Comparison of ENCODE assay signal across 1 cellular context in genomic region chrX:118943102-118943501, GRCh38.
TF ChIP-seq lines count a peak whose summit lies in the region.

No MANE protein-coding gene starts in this region.

TF ChIP-seq in K562, 482 proteins besides CTCF, POLR2A, EP300 and RAD21 (continued from another document and continues in another):
- TF ChIP-seq TFAP4 (CRISPR knock-in tag; IDR thresholded peaks at IDR 0.05; ENCODE audit: borderline replicate concordance): no peak
- TF ChIP-seq DACH1 (IDR thresholded peaks at IDR 0.05; ENCODE audit: partially characterized antibody): no peak
- TF ChIP-seq NFE2 (IDR thresholded peaks at IDR 0.05; ENCODE audit: low read depth): no peak
- no peak for TF ChIP-seq HMG20A (CRISPR knock-in tag; conservative IDR thresholded peaks at IDR 0.05)
- no peak for TF ChIP-seq SAFB2 (IDR thresholded peaks at IDR 0.05; ENCODE audit: borderline replicate concordance, low read depth, low read length, severe bottlenecking)
- no peak for TF ChIP-seq PYGO2 (tag; IDR thresholded peaks at IDR 0.05)
- TF ChIP-seq, protein P1, sequence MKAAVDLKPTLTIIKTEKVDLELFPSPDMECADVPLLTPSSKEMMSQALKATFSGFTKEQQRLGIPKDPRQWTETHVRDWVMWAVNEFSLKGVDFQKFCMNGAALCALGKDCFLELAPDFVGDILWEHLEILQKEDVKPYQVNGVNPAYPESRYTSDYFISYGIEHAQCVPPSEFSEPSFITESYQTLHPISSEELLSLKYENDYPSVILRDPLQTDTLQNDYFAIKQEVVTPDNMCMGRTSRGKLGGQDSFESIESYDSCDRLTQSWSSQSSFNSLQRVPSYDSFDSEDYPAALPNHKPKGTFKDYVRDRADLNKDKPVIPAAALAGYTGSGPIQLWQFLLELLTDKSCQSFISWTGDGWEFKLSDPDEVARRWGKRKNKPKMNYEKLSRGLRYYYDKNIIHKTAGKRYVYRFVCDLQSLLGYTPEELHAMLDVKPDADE (conservative IDR thresholded peaks at IDR 0.05; ENCODE audit: control insufficient read depth, low read depth, low read length): no peak
- peak; percentile 53; the same call in 1 of the 2 replicates for TF ChIP-seq SMARCA4 (IDR thresholded peaks at IDR 0.05)
- peak; percentile 83 for TF ChIP-seq TEAD4 (IDR thresholded peaks at IDR 0.05; ENCODE audit: low read length)
- no peak for TF ChIP-seq TEAD4 (CRISPR knock-in tag; IDR thresholded peaks at IDR 0.05; ENCODE audit: borderline replicate concordance)
- TF ChIP-seq MAFK (IDR thresholded peaks at IDR 0.05; ENCODE audit: low read length): no peak
- no peak for TF ChIP-seq ZNF41 (CRISPR knock-in tag; conservative IDR thresholded peaks at IDR 0.05)
- no peak for TF ChIP-seq EHMT2 (IDR thresholded peaks at IDR 0.05)
- TF ChIP-seq HDAC2 (IDR thresholded peaks at IDR 0.05): peak; percentile 26; the same call in 1 of the 2 replicates
- no peak for TF ChIP-seq EGR1 (conservative IDR thresholded peaks at IDR 0.05)
- no peak for TF ChIP-seq MCM5 (IDR thresholded peaks at IDR 0.05; ENCODE audit: low read depth)
- no peak for TF ChIP-seq ZC3H4 (CRISPR knock-in tag; IDR thresholded peaks at IDR 0.05; ENCODE audit: borderline replicate concordance)
- TF ChIP-seq CREB5 (CRISPR knock-in tag; IDR thresholded peaks at IDR 0.05): no peak
- TF ChIP-seq, protein P2, sequence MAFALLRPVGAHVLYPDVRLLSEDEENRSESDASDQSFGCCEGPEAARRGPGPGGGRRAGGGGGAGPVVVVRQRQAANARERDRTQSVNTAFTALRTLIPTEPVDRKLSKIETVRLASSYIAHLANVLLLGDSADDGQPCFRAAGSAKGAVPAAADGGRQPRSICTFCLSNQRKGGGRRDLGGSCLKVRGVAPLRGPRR (CRISPR knock-in tag; IDR thresholded peaks at IDR 0.05): no peak
- TF ChIP-seq GTF2E2 (tag; IDR thresholded peaks at IDR 0.05): no peak
- TF ChIP-seq ZNF764 (CRISPR knock-in tag; IDR thresholded peaks at IDR 0.05; ENCODE audit: low read depth): no peak
- no peak for TF ChIP-seq THAP12 (CRISPR knock-in tag; IDR thresholded peaks at IDR 0.05)
- no peak for TF ChIP-seq ZNF445 (CRISPR knock-in tag; IDR thresholded peaks at IDR 0.05; ENCODE audit: low read depth)
- no peak for TF ChIP-seq U2AF2 (optimal IDR thresholded peaks at IDR 0.05; ENCODE audit: low read depth, low read length)
- no peak for TF ChIP-seq HMG20B (CRISPR knock-in tag; IDR thresholded peaks at IDR 0.05)
- 0 out of 2 replicates have a peak, but pooled peaks have one; percentile 20 for TF ChIP-seq STAT5A (IDR thresholded peaks at IDR 0.05; ENCODE audit: borderline replicate concordance, low read length)
- TF ChIP-seq LARP7 (IDR thresholded peaks at IDR 0.05): no peak
- no peak for TF ChIP-seq THAP7 (CRISPR knock-in tag; IDR thresholded peaks at IDR 0.05)
- no peak for TF ChIP-seq MECOM (CRISPR knock-in tag; IDR thresholded peaks at IDR 0.05)
- TF ChIP-seq HDAC1 (IDR thresholded peaks at IDR 0.05): peak in 1 of 2 experiments; percentile 15; a peak in 1 of 4 replicates
- TF ChIP-seq ID3 (CRISPR knock-in tag; IDR thresholded peaks at IDR 0.05): no peak
- TF ChIP-seq ID3 (tag; IDR thresholded peaks at IDR 0.05): no peak
- no peak for TF ChIP-seq ZNF354B (CRISPR knock-in tag; IDR thresholded peaks at IDR 0.05)
- TF ChIP-seq SOX6 (IDR thresholded peaks at IDR 0.05): peak; percentile 28; the same call in 1 of the 2 replicates
- TF ChIP-seq ZNF431 (CRISPR knock-in tag; IDR thresholded peaks at IDR 0.05): no peak
- TF ChIP-seq TCF7L2 (IDR thresholded peaks at IDR 0.05; ENCODE audit: low read depth, low read length): no peak
- TF ChIP-seq MAFG (tag; conservative IDR thresholded peaks at IDR 0.05): no peak
- TF ChIP-seq, protein P3, sequence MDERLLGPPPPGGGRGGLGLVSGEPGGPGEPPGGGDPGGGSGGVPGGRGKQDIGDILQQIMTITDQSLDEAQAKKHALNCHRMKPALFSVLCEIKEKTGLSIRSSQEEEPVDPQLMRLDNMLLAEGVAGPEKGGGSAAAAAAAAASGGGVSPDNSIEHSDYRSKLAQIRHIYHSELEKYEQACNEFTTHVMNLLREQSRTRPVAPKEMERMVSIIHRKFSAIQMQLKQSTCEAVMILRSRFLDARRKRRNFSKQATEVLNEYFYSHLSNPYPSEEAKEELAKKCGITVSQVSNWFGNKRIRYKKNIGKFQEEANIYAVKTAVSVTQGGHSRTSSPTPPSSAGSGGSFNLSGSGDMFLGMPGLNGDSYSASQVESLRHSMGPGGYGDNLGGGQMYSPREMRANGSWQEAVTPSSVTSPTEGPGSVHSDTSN (CRISPR knock-in tag; IDR thresholded peaks at IDR 0.05; ENCODE audit: low read depth): no peak
- TF ChIP-seq, protein P3 (tag; conservative IDR thresholded peaks at IDR 0.05; ENCODE audit: low read depth): no peak
- TF ChIP-seq MYBL2 (IDR thresholded peaks at IDR 0.05; ENCODE audit: low read depth): no peak
- no peak for TF ChIP-seq MYBL2 (CRISPR knock-in tag; IDR thresholded peaks at IDR 0.05; ENCODE audit: borderline replicate concordance)
- TF ChIP-seq, protein P4, sequence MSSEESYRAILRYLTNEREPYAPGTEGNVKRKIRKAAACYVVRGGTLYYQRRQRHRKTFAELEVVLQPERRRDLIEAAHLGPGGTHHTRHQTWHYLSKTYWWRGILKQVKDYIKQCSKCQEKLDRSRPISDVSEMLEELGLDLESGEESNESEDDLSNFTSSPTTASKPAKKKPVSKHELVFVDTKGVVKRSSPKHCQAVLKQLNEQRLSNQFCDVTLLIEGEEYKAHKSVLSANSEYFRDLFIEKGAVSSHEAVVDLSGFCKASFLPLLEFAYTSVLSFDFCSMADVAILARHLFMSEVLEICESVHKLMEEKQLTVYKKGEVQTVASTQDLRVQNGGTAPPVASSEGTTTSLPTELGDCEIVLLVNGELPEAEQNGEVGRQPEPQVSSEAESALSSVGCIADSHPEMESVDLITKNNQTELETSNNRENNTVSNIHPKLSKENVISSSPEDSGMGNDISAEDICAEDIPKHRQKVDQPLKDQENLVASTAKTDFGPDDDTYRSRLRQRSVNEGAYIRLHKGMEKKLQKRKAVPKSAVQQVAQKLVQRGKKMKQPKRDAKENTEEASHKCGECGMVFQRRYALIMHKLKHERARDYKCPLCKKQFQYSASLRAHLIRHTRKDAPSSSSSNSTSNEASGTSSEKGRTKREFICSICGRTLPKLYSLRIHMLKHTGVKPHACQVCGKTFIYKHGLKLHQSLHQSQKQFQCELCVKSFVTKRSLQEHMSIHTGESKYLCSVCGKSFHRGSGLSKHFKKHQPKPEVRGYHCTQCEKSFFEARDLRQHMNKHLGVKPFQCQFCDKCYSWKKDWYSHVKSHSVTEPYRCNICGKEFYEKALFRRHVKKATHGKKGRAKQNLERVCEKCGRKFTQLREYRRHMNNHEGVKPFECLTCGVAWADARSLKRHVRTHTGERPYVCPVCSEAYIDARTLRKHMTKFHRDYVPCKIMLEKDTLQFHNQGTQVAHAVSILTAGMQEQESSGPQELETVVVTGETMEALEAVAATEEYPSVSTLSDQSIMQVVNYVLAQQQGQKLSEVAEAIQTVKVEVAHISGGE (CRISPR knock-in tag; IDR thresholded peaks at IDR 0.05): no peak
- TF ChIP-seq IRF1 (CRISPR knock-in tag; IDR thresholded peaks at IDR 0.05; ENCODE audit: borderline replicate concordance): no peak
- no peak for TF ChIP-seq IRF2 (CRISPR knock-in tag; IDR thresholded peaks at IDR 0.05)
- TF ChIP-seq ZNF592 (IDR thresholded peaks at IDR 0.05): no peak
- no peak for TF ChIP-seq ZNF695 (CRISPR knock-in tag; IDR thresholded peaks at IDR 0.05)
- peak; percentile 89 for TF ChIP-seq ARID1B (IDR thresholded peaks at IDR 0.05)
- TF ChIP-seq TGIF2 (CRISPR knock-in tag; IDR thresholded peaks at IDR 0.05): no peak
- TF ChIP-seq DNMT1 (IDR thresholded peaks at IDR 0.05): no peak
- no peak for TF ChIP-seq ZNF253 (CRISPR knock-in tag; conservative IDR thresholded peaks at IDR 0.05)
- TF ChIP-seq FOXM1 (IDR thresholded peaks at IDR 0.05; ENCODE audit: low read depth): 0 out of 2 replicates have a peak, but pooled peaks have one; percentile 22
- TF ChIP-seq FOXM1 (CRISPR knock-in tag; IDR thresholded peaks at IDR 0.05; ENCODE audit: low read depth): no peak
- no peak for TF ChIP-seq SMAD2 (IDR thresholded peaks at IDR 0.05; ENCODE audit: low read depth, low read length)
- peak; percentile 84 for TF ChIP-seq TCF3 (CRISPR knock-in tag; IDR thresholded peaks at IDR 0.05)
